28 cellular contexts compared by ENCODE assay signal in the genomic region with DNA sequence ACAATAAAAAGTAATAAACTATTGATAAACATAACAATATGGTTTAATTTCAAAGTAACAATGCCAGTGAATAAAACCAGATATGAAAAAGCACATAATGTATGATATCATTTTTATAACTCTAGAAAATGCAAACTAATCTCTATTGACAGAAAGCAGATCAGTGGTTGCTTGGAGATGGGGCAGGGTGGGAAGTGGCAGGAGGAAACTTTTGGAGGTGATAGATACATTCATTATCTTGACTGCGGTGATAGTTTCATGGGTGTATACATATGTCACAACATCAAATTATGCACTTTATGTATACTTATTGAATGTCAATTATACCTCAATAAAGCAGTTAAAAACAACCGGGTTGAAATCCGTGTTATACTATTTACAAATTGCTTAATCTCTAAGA.
"Had no signal": no experiment of that assay in that cellular context is flagged by ENCODE, and none has a peak within 500 bp of the region (broad histone marks: within the 10 kb centered on the region; RNA-seq: fewer than 3 reads in every experiment).

No MANE protein-coding gene starts in this region.

- ATAC-seq: activated CD4-positive, alpha-beta T cell treated with anti-CD3 and anti-CD28 coated beads for 36 hours; activated CD4-positive, CD25-positive, alpha-beta regulatory T cell treated with anti-CD3 and anti-CD28 coated beads, Interleukin-2, amount 50 U/mL, for 24 hours; activated T-cell treated with anti-CD3 and anti-CD28 coated beads, Interleukin-2, amount 50 U/mL, for 72 hours; activated T-helper 17 cell treated with anti-CD3 and anti-CD28 coated beads, Interleukin-2, amount 50 U/mL, for 72 hours; Panc1; WTC11 had no signal

- H3K27me3 Mint-ChIP-seq: activated CD4-positive, alpha-beta memory T cell treated with anti-CD3 and anti-CD28 coated beads, Interleukin-2, amount 10 ng/mL, durations not matched to agents 7 days and 5 days; activated CD4-positive, alpha-beta T cell treated with anti-CD3 and anti-CD28 coated beads for 36 hours; activated naive CD8-positive, alpha-beta T cell treated with anti-CD3 and anti-CD28 coated beads for 36 hours; activated T-helper 17 cell treated with anti-CD3 and anti-CD28 coated beads, Interleukin-2, amount 50 U/mL, for 72 hours had no signal

- DNase-seq: activated CD4-positive, alpha-beta memory T cell treated with anti-CD3 and anti-CD28 coated beads, Interleukin-2, amount 10 ng/mL, durations not matched to agents 7 days and 5 days; activated CD4-positive, alpha-beta T cell treated with anti-CD3 and anti-CD28 coated beads for 36 hours; activated effector memory CD4-positive, alpha-beta T cell treated with anti-CD3 and anti-CD28 coated beads, Interleukin-2, amount 50 U/mL, for 16 hours; activated naive CD4-positive, alpha-beta T cell; activated naive CD4-positive, alpha-beta T cell treated with anti-CD3 and anti-CD28 coated beads, Interleukin-2, amount 50 U/mL, for 16 hours; activated naive CD8-positive, alpha-beta T cell treated with anti-CD3 and anti-CD28 coated beads for 36 hours; activated T-cell treated with anti-CD3 and anti-CD28 coated beads, Interleukin-2, amount 50 U/mL, for 1 hour; activated T-cell treated with anti-CD3 and anti-CD28 coated beads, Interleukin-2, amount 50 U/mL, for 72 hours; amniotic stem cell; aorta; brain microvascular endothelial cell; central memory CD4-positive, alpha-beta T cell; Kasumi-1; MG63; NCI-H1048; NCI-H1436 treated with DMSO at 0.1 percent for 48 hours; NCI-H1694 treated with DMSO at 0.1 percent for 48 hours; NCI-H2029; NCI-H345; NCI-H524 treated with DMSO at 0.1 percent for 48 hours; SHP77; SJCRH30; T1000 had no signal

- H3K36me3 ChIP-seq: brain microvascular endothelial cell, MG63, SJCRH30 had no signal

- H3K4me3 ChIP-seq: MG63, SJCRH30, SK-N-MC had no signal

- H3K36me3 Mint-ChIP-seq: WTC11 had no signal

- H3K4me1 ChIP-seq: SJCRH30 had no signal

- H3K27ac ChIP-seq: brain microvascular endothelial cell, SJCRH30, SK-N-MC had no signal

- H3K27ac Mint-ChIP-seq: activated CD4-positive, alpha-beta memory T cell treated with anti-CD3 and anti-CD28 coated beads, Interleukin-2, amount 10 ng/mL, durations not matched to agents 7 days and 5 days; activated CD4-positive, alpha-beta T cell treated with anti-CD3 and anti-CD28 coated beads for 36 hours; activated naive CD8-positive, alpha-beta T cell treated with anti-CD3 and anti-CD28 coated beads for 36 hours; activated T-cell treated with anti-CD3 and anti-CD28 coated beads, Interleukin-2, amount 50 U/mL, for 72 hours; activated T-helper 17 cell treated with anti-CD3 and anti-CD28 coated beads, Interleukin-2, amount 50 U/mL, for 72 hours; WTC11 had no signal

- H3K27me3 ChIP-seq: brain microvascular endothelial cell, MG63, SJCRH30 had no signal

- H3K4me3 Mint-ChIP-seq: activated CD4-positive, alpha-beta memory T cell treated with anti-CD3 and anti-CD28 coated beads, Interleukin-2, amount 10 ng/mL, durations not matched to agents 7 days and 5 days; activated CD4-positive, alpha-beta T cell treated with anti-CD3 and anti-CD28 coated beads for 36 hours; activated naive CD8-positive, alpha-beta T cell treated with anti-CD3 and anti-CD28 coated beads for 36 hours; activated T-cell treated with anti-CD3 and anti-CD28 coated beads, Interleukin-2, amount 50 U/mL, for 72 hours; activated T-helper 17 cell treated with anti-CD3 and anti-CD28 coated beads, Interleukin-2, amount 50 U/mL, for 72 hours; WTC11 had no signal
